ENCODE assay signal across 30 cellular contexts in genomic region chr17:52420555-52421078, GRCh38.
"Had no signal": no experiment of that assay in that cellular context is flagged by ENCODE, and none has a peak within 500 bp of the region (broad histone marks: within the 10 kb centered on the region; RNA-seq: fewer than 3 reads in every experiment).

No MANE protein-coding gene starts in this region.

- H3K27me3 Mint-ChIP-seq: natural killer cell treated with Interleukin-12 subunit alpha and Interleukin-12 subunit beta and Interleukin-15 and Interleukin-18, amount 100 ng/mL, for 72 hours; stimulated activated naive B cell treated with anti-CD40 and anti-IgM and Interleukin-4, amounts not matched to agents 10 μg/mL and 1 μg/mL and 100 μg/mL, for 72 hours; stimulated activated naive CD8-positive, alpha-beta T cell treated with anti-CD3 and anti-CD28 coated beads, Interleukin-15, Interleukin-2, amounts not matched to agents 100 ng/mL and 50 ng/mL, for 24 hours had no signal

- H3K27ac Mint-ChIP-seq: natural killer cell treated with Interleukin-12 subunit alpha and Interleukin-12 subunit beta and Interleukin-15 and Interleukin-18, amount 100 ng/mL, for 72 hours; nephron progenitor cell; progenitor cell of endocrine pancreas; stimulated activated effector memory CD8-positive, alpha-beta T cell treated with anti-CD3 and anti-CD28 coated beads, Interleukin-12 subunit alpha, Interleukin-12 subunit beta, amount 100 ng/mL, for 72 hours; stimulated activated naive B cell treated with anti-CD40 and anti-IgM and Interleukin-4, amounts not matched to agents 10 μg/mL and 1 μg/mL and 100 μg/mL, for 72 hours; stimulated activated naive CD8-positive, alpha-beta T cell treated with anti-CD3 and anti-CD28 coated beads, Interleukin-15, Interleukin-2, amounts not matched to agents 100 ng/mL and 50 ng/mL, for 24 hours had no signal

- H2AFZ ChIP-seq: parathyroid adenoma had no signal

- H3K4me1 Mint-ChIP-seq: naive thymus-derived CD8-positive, alpha-beta T cell; neural crest cell; stimulated activated effector memory CD8-positive, alpha-beta T cell treated with anti-CD3 and anti-CD28 coated beads, Interleukin-12 subunit alpha, Interleukin-12 subunit beta, amount 100 ng/mL, for 72 hours; stimulated activated naive B cell treated with anti-CD40 and anti-IgM and Interleukin-4, amounts not matched to agents 10 μg/mL and 1 μg/mL and 100 μg/mL, for 72 hours had no signal

- H3K79me2 ChIP-seq: parathyroid adenoma had no signal

- H3K9ac ChIP-seq: parathyroid adenoma had no signal

- H3K36me3 ChIP-seq: neutrophil, ovary, right lobe of liver, sigmoid colon, stomach, thoracic aorta, thyroid gland, tibial nerve, upper lobe of left lung, uterus had no signal

- H3K9me3 ChIP-seq: ovary, psoas muscle, sigmoid colon, thoracic aorta, thyroid gland, uterus had no signal

- H3K4me3 Mint-ChIP-seq: naive thymus-derived CD8-positive, alpha-beta T cell; natural killer cell treated with Interleukin-12 subunit alpha and Interleukin-12 subunit beta and Interleukin-15 and Interleukin-18, amount 100 ng/mL, for 72 hours; nephron progenitor cell; neural crest cell; stimulated activated effector memory CD8-positive, alpha-beta T cell treated with anti-CD3 and anti-CD28 coated beads, Interleukin-12 subunit alpha, Interleukin-12 subunit beta, amount 100 ng/mL, for 72 hours; stimulated activated naive B cell treated with anti-CD40 and anti-IgM and Interleukin-4, amounts not matched to agents 10 μg/mL and 1 μg/mL and 100 μg/mL, for 72 hours; stimulated activated naive CD8-positive, alpha-beta T cell treated with anti-CD3 and anti-CD28 coated beads, Interleukin-15, Interleukin-2, amounts not matched to agents 100 ng/mL and 50 ng/mL, for 24 hours had no signal

- ATAC-seq: naive thymus-derived CD8-positive, alpha-beta T cell; natural killer cell treated with Interleukin-12 subunit alpha and Interleukin-12 subunit beta and Interleukin-15 and Interleukin-18, amount 100 ng/mL, for 72 hours; psoas muscle; right cardiac atrium; right lobe of liver; stimulated activated effector memory CD8-positive, alpha-beta T cell treated with anti-CD3 and anti-CD28 coated beads, Interleukin-12 subunit alpha, Interleukin-12 subunit beta, amount 100 ng/mL, for 72 hours; stimulated activated naive B cell treated with anti-CD40 and anti-IgM and Interleukin-4, amounts not matched to agents 10 μg/mL and 1 μg/mL and 100 μg/mL, for 72 hours had no signal

- H3K36me3 Mint-ChIP-seq: naive thymus-derived CD8-positive, alpha-beta T cell; stimulated activated effector memory CD8-positive, alpha-beta T cell treated with anti-CD3 and anti-CD28 coated beads, Interleukin-12 subunit alpha, Interleukin-12 subunit beta, amount 100 ng/mL, for 72 hours; stimulated activated naive B cell treated with anti-CD40 and anti-IgM and Interleukin-4, amounts not matched to agents 10 μg/mL and 1 μg/mL and 100 μg/mL, for 72 hours had no signal

- H3K4me1 ChIP-seq: parathyroid adenoma, sigmoid colon, thyroid gland, tibial nerve, upper lobe of left lung, uterus had no signal

- FAIRE-seq: small intestine had no signal

- DNase-seq: naive thymus-derived CD8-positive, alpha-beta T cell; nephron progenitor cell; nucleus accumbens; ovary; posterior cingulate gyrus; psoas muscle; right cardiac atrium; right lobe of liver; sigmoid colon; small intestine; stimulated activated CD4-positive, alpha-beta T cell treated with anti-CD3 and anti-CD28 coated beads, Interleukin-15, amount 100 ng/mL, for 24 hours; stimulated activated CD4-positive, alpha-beta T cell treated with anti-CD3 and anti-CD28 coated beads, Interleukin-2, amount 100 ng/mL, for 24 hours; stimulated activated CD4-positive, alpha-beta T cell treated with anti-CD3 and anti-CD28 coated beads, Interleukin-2, amount 100 ng/mL, for 48 hours; stimulated activated CD4-positive, alpha-beta T cell treated with anti-CD3 and anti-CD28 coated beads, Interleukin-4, amount 100 ng/mL, for 24 hours; stimulated activated naive B cell treated with anti-CD40 and anti-IgM and Interleukin-4, amounts not matched to agents 10 μg/mL and 1 μg/mL and 100 μg/mL, for 72 hours; stimulated activated naive CD4-positive, alpha-beta T cell treated with Interleukin-2 at 50 U/mL for 16 hours; stomach; thyroid gland; trophoblast cell; upper lobe of left lung; uterus had no signal

- H3K4me3 ChIP-seq: ovary, psoas muscle, right lobe of liver, sigmoid colon, stomach, thoracic aorta, thyroid gland, tibial nerve, upper lobe of left lung, uterus had no signal

- H3K27ac ChIP-seq: neutrophil, ovary, parathyroid adenoma, psoas muscle, right lobe of liver, sigmoid colon, stomach, thoracic aorta, thyroid gland, tibial nerve, upper lobe of left lung, uterus had no signal

- H3K27me3 ChIP-seq: neutrophil, ovary, sigmoid colon, stomach, thyroid gland, tibial nerve, upper lobe of left lung, uterus had no signal
